In genomic region chr2:61732787-61733186, GRCh38 we compare ENCODE assay signal across 16 cellular contexts.
"Had no signal": no experiment of that assay in that cellular context is flagged by ENCODE, and none has a peak within 500 bp of the region (broad histone marks: within the 10 kb centered on the region; RNA-seq: fewer than 3 reads in every experiment).

No MANE protein-coding gene starts in this region.

- H3K27me3 ChIP-seq: esophagus squamous epithelium, gastroesophageal sphincter, pancreas, upper lobe of left lung, uterus had no signal

- DNase-seq: effector memory CD8-positive, alpha-beta T cell; esophagus squamous epithelium; foreskin fibroblast; glutamatergic neuron; islet precursor cell; left ventricle myocardium superior; mesendoderm; naive B cell; pancreas; right cardiac atrium; stimulated activated CD4-positive, alpha-beta T cell treated with anti-CD3 and anti-CD28 coated beads, Interleukin-2, amount 100 ng/mL, for 48 hours; stimulated activated naive CD4-positive, alpha-beta T cell treated with Interleukin-2 at 50 U/mL for 16 hours; uterus had no signal

- H3K4me1 ChIP-seq: esophagus squamous epithelium, gastroesophageal sphincter, pancreas, upper lobe of left lung, uterus had no signal

- H3K36me3 ChIP-seq: esophagus squamous epithelium, gastroesophageal sphincter, pancreas, upper lobe of left lung, uterus had no signal

- H3K9me3 ChIP-seq: esophagus squamous epithelium, gastroesophageal sphincter, pancreas, upper lobe of left lung, uterus had no signal

- FAIRE-seq: pancreas had no signal

- H3K4me2 ChIP-seq: smooth muscle cell had no signal

- H3K27ac ChIP-seq: esophagus squamous epithelium, gastroesophageal sphincter, pancreas, upper lobe of left lung, uterus had no signal

- H3K4me3 ChIP-seq: esophagus squamous epithelium, gastroesophageal sphincter, pancreas, smooth muscle cell, upper lobe of left lung, uterus had no signal

- ATAC-seq: effector memory CD8-positive, alpha-beta T cell; gastroesophageal sphincter; left ventricle myocardium superior; pancreas; right cardiac atrium had no signal
